ENCODE assay signal across 10 cellular contexts in the genomic region with DNA sequence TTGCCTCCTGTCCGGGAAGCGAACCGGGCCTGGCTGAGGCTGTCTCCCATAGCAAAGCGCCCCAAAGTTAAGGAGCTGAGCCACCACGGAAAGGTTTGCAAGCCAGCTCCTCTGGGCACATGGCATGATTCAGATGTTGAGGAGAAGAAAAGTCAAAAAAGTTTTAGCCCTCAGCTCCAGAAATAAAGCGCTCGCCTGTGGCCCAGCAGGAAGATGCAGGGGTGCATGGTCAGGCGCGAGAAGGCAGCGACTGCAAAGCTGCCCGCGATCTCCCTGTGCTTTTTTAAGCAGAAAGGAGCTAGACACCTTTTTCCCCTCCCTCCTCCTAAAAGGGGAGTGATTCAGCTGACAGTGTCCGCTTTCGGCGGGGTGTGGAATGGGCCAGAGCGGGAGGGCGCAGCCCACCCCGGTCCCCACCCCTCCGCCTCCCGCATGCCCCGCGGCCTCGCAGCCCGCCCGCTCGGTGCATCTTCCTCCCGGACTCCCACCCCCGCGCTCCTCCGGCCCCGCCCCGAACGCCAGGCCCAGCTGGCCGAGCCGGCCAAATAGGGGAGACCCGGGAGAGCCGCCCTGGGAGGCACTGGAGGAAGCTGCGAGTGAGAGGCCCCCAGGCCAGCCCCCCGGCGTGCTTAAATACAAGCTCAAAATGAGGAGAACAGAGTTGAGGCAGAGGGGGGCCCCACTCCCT. TPM values are rescaled to one million over a fixed set of nuclear protein-coding genes. Genes with fewer than 3 reads are reported as not detected.
A peak's percentile ranks its signal among the peaks of the same experiment; 100 is the strongest.
DNase-seq lines count a peak whose midpoint lies in the region; ATAC-seq and TF ChIP-seq lines count a peak whose summit lies in the region.
"Had no signal": no experiment of that assay in that cellular context is flagged by ENCODE, and none has a peak within 500 bp of the region (broad histone marks: within the 10 kb centered on the region; RNA-seq: fewer than 3 reads in every experiment).

A gene with protein sequence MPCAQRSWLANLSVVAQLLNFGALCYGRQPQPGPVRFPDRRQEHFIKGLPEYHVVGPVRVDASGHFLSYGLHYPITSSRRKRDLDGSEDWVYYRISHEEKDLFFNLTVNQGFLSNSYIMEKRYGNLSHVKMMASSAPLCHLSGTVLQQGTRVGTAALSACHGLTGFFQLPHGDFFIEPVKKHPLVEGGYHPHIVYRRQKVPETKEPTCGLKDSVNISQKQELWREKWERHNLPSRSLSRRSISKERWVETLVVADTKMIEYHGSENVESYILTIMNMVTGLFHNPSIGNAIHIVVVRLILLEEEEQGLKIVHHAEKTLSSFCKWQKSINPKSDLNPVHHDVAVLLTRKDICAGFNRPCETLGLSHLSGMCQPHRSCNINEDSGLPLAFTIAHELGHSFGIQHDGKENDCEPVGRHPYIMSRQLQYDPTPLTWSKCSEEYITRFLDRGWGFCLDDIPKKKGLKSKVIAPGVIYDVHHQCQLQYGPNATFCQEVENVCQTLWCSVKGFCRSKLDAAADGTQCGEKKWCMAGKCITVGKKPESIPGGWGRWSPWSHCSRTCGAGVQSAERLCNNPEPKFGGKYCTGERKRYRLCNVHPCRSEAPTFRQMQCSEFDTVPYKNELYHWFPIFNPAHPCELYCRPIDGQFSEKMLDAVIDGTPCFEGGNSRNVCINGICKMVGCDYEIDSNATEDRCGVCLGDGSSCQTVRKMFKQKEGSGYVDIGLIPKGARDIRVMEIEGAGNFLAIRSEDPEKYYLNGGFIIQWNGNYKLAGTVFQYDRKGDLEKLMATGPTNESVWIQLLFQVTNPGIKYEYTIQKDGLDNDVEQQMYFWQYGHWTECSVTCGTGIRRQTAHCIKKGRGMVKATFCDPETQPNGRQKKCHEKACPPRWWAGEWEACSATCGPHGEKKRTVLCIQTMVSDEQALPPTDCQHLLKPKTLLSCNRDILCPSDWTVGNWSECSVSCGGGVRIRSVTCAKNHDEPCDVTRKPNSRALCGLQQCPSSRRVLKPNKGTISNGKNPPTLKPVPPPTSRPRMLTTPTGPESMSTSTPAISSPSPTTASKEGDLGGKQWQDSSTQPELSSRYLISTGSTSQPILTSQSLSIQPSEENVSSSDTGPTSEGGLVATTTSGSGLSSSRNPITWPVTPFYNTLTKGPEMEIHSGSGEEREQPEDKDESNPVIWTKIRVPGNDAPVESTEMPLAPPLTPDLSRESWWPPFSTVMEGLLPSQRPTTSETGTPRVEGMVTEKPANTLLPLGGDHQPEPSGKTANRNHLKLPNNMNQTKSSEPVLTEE (N-terminal part only) (minus strand): TSS at position 260 of the 688 bp plus-strand sequence. CDS start 134 bp downstream, at position 126.

- H3K4me1 Mint-ChIP-seq in activated naive CD8-positive, alpha-beta T cell treated with anti-CD3 and anti-CD28 coated beads for 36 hours: peaks cover 8% of the 10 kb centered on the region

- ATAC-seq in GM21447 (IDR thresholded peaks at IDR 0.05; ENCODE audit: unreplicated experiment): no peak

- no peaks in the 10 kb centered on the region for H3K36me3 ChIP-seq in iPS DF 6.9 (ENCODE audit: control insufficient read depth, insufficient read depth, low read length)
- no peaks in the 10 kb centered on the region for H3K36me3 ChIP-seq in MM.1S (replicated peaks; ENCODE audit: insufficient read depth, low read length)

- peaks cover 53% of the 10 kb centered on the region for H3K27me3 Mint-ChIP-seq in activated naive CD8-positive, alpha-beta T cell treated with anti-CD3 and anti-CD28 coated beads for 36 hours

- peak; percentile 15 for DNase-seq in NCI-H1105 treated with DMSO at 0.1 percent for 48 hours (lab: John Stamatoyannopoulos, UW)
- no peak for DNase-seq in NCI-H1105 (lab: John Stamatoyannopoulos, UW)
- no peak for DNase-seq in activated naive CD8-positive, alpha-beta T cell treated with anti-CD3 and anti-CD28 coated beads for 36 hours
- DNase-seq in iPS DF 6.9 (ENCODE audit: low read depth, low spot score): no peak
- no peak for DNase-seq in RKO (ENCODE audit: low spot score)
- no peak for DNase-seq in MM.1S

- no peaks in the 10 kb centered on the region for H3K79me2 ChIP-seq in MM.1S (ENCODE audit: low read length)

- H2AFZ ChIP-seq in MM.1S (ENCODE audit: low read length): no peak within 1 kb of the TSS

- no peaks in the 10 kb centered on the region for H3K9me2 ChIP-seq in MM.1S (replicated peaks; ENCODE audit: insufficient read depth, low read length)

- H3K9ac ChIP-seq in MM.1S (ENCODE audit: low read length): no peak within 1 kb of the TSS

- TF ChIP-seq CTCF in MM.1S (IDR thresholded peaks at IDR 0.05; ENCODE audit: low read length): no peak

- H3K4me3 Mint-ChIP-seq in activated naive CD8-positive, alpha-beta T cell treated with anti-CD3 and anti-CD28 coated beads for 36 hours: peak within 1 kb of the TSS; percentile 48
- H3K4me3 Mint-ChIP-seq: T-helper 1 cell treated with Interleukin-12 subunit alpha and Interleukin-12 subunit beta and Interleukin-4 antibody, amounts not matched to agents 30 μg/mL and 1 μg/mL, for 36 hours had no signal

- H3K27me3 ChIP-seq in iPS DF 6.9 (ENCODE audit: control insufficient read depth, insufficient read depth, low read length) (0 out of 2 replicates have a peak, but pooled peaks cover 1% of the 10 kb centered on the region), MM.1S (replicated peaks; ENCODE audit: insufficient read depth, low read length) (no peaks in the 10 kb centered on the region)

- no peak within 1 kb of the TSS for H3K27ac Mint-ChIP-seq in activated naive CD8-positive, alpha-beta T cell treated with anti-CD3 and anti-CD28 coated beads for 36 hours
- H3K27ac Mint-ChIP-seq: T-helper 1 cell treated with Interleukin-12 subunit alpha and Interleukin-12 subunit beta and Interleukin-4 antibody, amounts not matched to agents 30 μg/mL and 1 μg/mL, for 36 hours had no signal

- no peaks in the 10 kb centered on the region for H3F3A ChIP-seq in MM.1S (ENCODE audit: insufficient read depth, low read length)

- no peaks in the 10 kb centered on the region for H3K9me3 Mint-ChIP-seq in activated naive CD8-positive, alpha-beta T cell treated with anti-CD3 and anti-CD28 coated beads for 36 hours
- H3K9me3 Mint-ChIP-seq: T-helper 1 cell treated with Interleukin-12 subunit alpha and Interleukin-12 subunit beta and Interleukin-4 antibody, amounts not matched to agents 30 μg/mL and 1 μg/mL, for 36 hours had no signal

- no peak within 1 kb of the TSS for H3K4me2 ChIP-seq in MM.1S (ENCODE audit: low read depth, low read length)

- WGBS in iPS DF 6.9 (ENCODE audit: insufficient coverage, insufficient read length): no CpG with 5 or more reads among the region's 40 CpGs

- no peaks in the 10 kb centered on the region for H4K20me1 ChIP-seq in MM.1S (ENCODE audit: insufficient read depth, low read length)

- H3K4me1 ChIP-seq in iPS DF 6.9 (ENCODE audit: control insufficient read depth, insufficient read depth, low read length) (peaks cover 4% of the 10 kb centered on the region), MM.1S (ENCODE audit: low read length) (no peaks in the 10 kb centered on the region)

- no peaks in the 10 kb centered on the region for H3K9me3 ChIP-seq in iPS DF 6.9 (ENCODE audit: control insufficient read depth, insufficient read depth, low read length)
- H3K9me3 ChIP-seq in MM.1S (replicated peaks; ENCODE audit: insufficient read depth, low read length): no peaks in the 10 kb centered on the region

- no peaks in the 10 kb centered on the region for H3K36me3 Mint-ChIP-seq in activated naive CD8-positive, alpha-beta T cell treated with anti-CD3 and anti-CD28 coated beads for 36 hours

- H3K4me3 ChIP-seq in iPS DF 6.9 (ENCODE audit: low read length) (peak within 1 kb of the TSS; percentile 72; the same call in 1 of the 2 replicates), skin epidermis (peak within 1 kb of the TSS; percentile 12 to 36 (median 26)), MM.1S (ENCODE audit: low read length) (no peak within 1 kb of the TSS)

- H3K27ac ChIP-seq in iPS DF 6.9 (ENCODE audit: low read length): no peak within 1 kb of the TSS
- peak within 1 kb of the TSS in 15 of 21 experiments; percentile 2 to 77 (median 39) for H3K27ac ChIP-seq in skin epidermis
- H3K27ac ChIP-seq in MM.1S (ENCODE audit: low read length): no peak within 1 kb of the TSS
- H3K27ac ChIP-seq: 22Rv1 had no signal

RNA-seq across cellular contexts. Expression of the gene that starts here (rescaled TPM):
- not detected for total RNA-seq in activated naive CD8-positive, alpha-beta T cell treated with anti-CD3 and anti-CD28 coated beads for 36 hours

Comparison
In these comparisons a context has a peak if more than half of its experiments do, and no peak if none do; other contexts are left out.
1. H3K27ac ChIP-seq: peak in skin epidermis (15 of 21); none in iPS DF 6.9 (single experiment) and MM.1S (single experiment).